1 cellular context compared by ENCODE assay signal in genomic region chr11:44016546-44017442, GRCh38.
TF ChIP-seq lines count a peak whose summit lies in the region.

No MANE protein-coding gene starts in this region.

TF ChIP-seq in HepG2, 621 proteins besides CTCF, POLR2A, EP300 and RAD21:
- TF ChIP-seq STAT6 (CRISPR knock-in tag; IDR thresholded peaks at IDR 0.05; ENCODE audit: borderline replicate concordance) (no peak), CBX2 (IDR thresholded peaks at IDR 0.05; ENCODE audit: low read depth, low read length) (no peak), CBX2 (CRISPR knock-in tag; IDR thresholded peaks at IDR 0.05; ENCODE audit: low read depth) (no peak), ZNF572 (CRISPR knock-in tag; IDR thresholded peaks at IDR 0.05) (no peak), AHDC1 (CRISPR knock-in tag; IDR thresholded peaks at IDR 0.05; ENCODE audit: borderline replicate concordance) (no peak), SNAPC2 (CRISPR knock-in tag; IDR thresholded peaks at IDR 0.05) (no peak), ZNF784 (CRISPR knock-in tag; IDR thresholded peaks at IDR 0.05; ENCODE audit: borderline replicate concordance) (no peak), ZNF652 (CRISPR knock-in tag; IDR thresholded peaks at IDR 0.05; ENCODE audit: borderline replicate concordance, low read depth) (no peak), TRIM24 (CRISPR knock-in tag; IDR thresholded peaks at IDR 0.05) (no peak), GZF1 (CRISPR knock-in tag; IDR thresholded peaks at IDR 0.05) (no peak), NFE2L2 (IDR thresholded peaks at IDR 0.05; ENCODE audit: low read length) (no peak), ZHX2 (IDR thresholded peaks at IDR 0.05; ENCODE audit: low read depth) (no peak), ZHX2 (CRISPR knock-in tag; IDR thresholded peaks at IDR 0.05; ENCODE audit: borderline replicate concordance) (no peak), KLF12 (CRISPR knock-in tag; IDR thresholded peaks at IDR 0.05; ENCODE audit: borderline replicate concordance) (no peak), SMAD3 (CRISPR knock-in tag; IDR thresholded peaks at IDR 0.05) (no peak), ETV5 (CRISPR knock-in tag; IDR thresholded peaks at IDR 0.05; ENCODE audit: borderline replicate concordance) (no peak), SRSF1 (optimal IDR thresholded peaks at IDR 0.05; ENCODE audit: low read depth, low read length) (no peak), ZBTB26 (CRISPR knock-in tag; IDR thresholded peaks at IDR 0.05; ENCODE audit: borderline replicate concordance) (no peak), ZNF777 (CRISPR knock-in tag; IDR thresholded peaks at IDR 0.05) (no peak)
